Comparison of ENCODE assay signal across 29 cellular contexts in the genomic region with DNA sequence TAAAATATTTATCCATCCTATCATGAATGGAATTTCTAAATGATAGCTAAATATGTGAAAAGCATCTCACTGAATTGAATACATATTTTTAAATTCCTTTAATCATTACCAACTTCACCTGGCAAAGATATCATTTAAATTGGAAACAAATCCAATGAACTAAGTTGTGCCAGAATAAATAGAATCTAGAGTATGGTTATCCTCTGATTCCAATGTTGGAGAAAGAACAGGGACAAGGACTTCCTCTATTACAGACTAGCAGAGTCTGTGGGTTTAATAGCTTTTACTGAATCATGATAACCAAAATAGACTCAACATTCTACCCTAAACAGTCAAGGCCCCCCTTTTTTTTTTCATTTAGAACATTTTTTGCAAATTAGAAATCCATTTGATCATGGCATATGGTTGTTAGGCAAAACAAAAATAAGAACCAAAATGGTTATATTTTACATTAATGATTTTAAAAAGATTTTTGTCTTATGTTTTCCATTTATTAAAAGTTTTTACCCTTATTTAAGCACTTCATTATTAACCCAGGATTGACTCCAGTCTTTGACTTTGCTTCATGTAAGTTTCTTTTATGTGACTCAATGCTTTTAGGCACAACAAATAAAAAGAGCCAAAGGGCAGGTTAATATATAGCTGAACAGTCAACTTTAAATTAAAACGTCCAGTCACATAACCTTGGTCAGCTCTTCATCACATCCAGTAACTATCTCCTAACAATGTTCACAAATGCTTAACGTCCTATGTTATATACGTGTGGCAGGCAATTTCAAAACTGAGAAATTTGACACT. TPM values are rescaled to one million over a fixed set of nuclear protein-coding genes. Genes with fewer than 3 reads are reported as not detected.
"Had no signal": no experiment of that assay in that cellular context is flagged by ENCODE, and none has a peak within 500 bp of the region (broad histone marks: within the 10 kb centered on the region; RNA-seq: fewer than 3 reads in every experiment).

No MANE protein-coding gene starts in this region.

- DNase-seq: colonic mucosa; dermis blood vessel endothelial cell; effector memory CD4-positive, alpha-beta T cell; erythroblast; esophagus squamous epithelium; gastrocnemius medialis; head of caudate nucleus; left cardiac atrium; left lung; mesenchymal stem cell; midbrain; naive thymus-derived CD4-positive, alpha-beta T cell; spleen; stimulated activated CD4-positive, alpha-beta T cell treated with anti-CD3 and anti-CD28 coated beads, Interleukin-4, amount 100 ng/mL, for 4 hours; stimulated activated naive CD8-positive, alpha-beta T cell treated with anti-CD3 and anti-CD28 coated beads, Interleukin-15, Interleukin-2, amounts not matched to agents 100 U/mL and 50 U/mL, for 24 hours; substantia nigra; testis; transverse colon; upper lobe of right lung; uterus had no signal

- H3K27me3 ChIP-seq: colonic mucosa, esophagus squamous epithelium, gastrocnemius medialis, hepatocyte, left lung, neural progenitor cell, right atrium auricular region, spleen, testis, transverse colon, upper lobe of right lung, uterus had no signal

- H3K36me3 ChIP-seq: colonic mucosa, esophagus squamous epithelium, gastrocnemius medialis, left lung, neural progenitor cell, right atrium auricular region, spleen, transverse colon, upper lobe of right lung, uterus had no signal

- H2AFZ ChIP-seq: hepatocyte, neural progenitor cell, parathyroid adenoma had no signal

- H3K9ac ChIP-seq: neural progenitor cell, parathyroid adenoma had no signal

- H3K79me2 ChIP-seq: hepatocyte, parathyroid adenoma had no signal

- H3K4me3 ChIP-seq: colonic mucosa, esophagus squamous epithelium, gastrocnemius medialis, hepatocyte, left lung, neural progenitor cell, right atrium auricular region, skin epidermis, spleen, testis, transverse colon, upper lobe of right lung, uterus had no signal

- H3K27ac ChIP-seq: colonic mucosa, esophagus squamous epithelium, gastrocnemius medialis, hepatocyte, left lung, neural progenitor cell, parathyroid adenoma, skin epidermis, spleen, testis, transverse colon, upper lobe of right lung, uterus had no signal

- H3K4me2 ChIP-seq: hepatocyte, neural progenitor cell had no signal

- H3K4me1 ChIP-seq: colonic mucosa, gastrocnemius medialis, left lung, neural progenitor cell, parathyroid adenoma, right atrium auricular region, spleen, testis, transverse colon, upper lobe of right lung, uterus had no signal

- ATAC-seq: gastrocnemius medialis; left lung; naive thymus-derived CD4-positive, alpha-beta T cell; stimulated activated memory B cell treated with anti-CD40 and anti-IgM and Interleukin-4, amounts not matched to agents 10 μg/mL and 1 μg/mL and 100 μg/mL, for 72 hours; stimulated activated naive CD8-positive, alpha-beta T cell treated with anti-CD3 and anti-CD28 coated beads, Interleukin-15, Interleukin-2, amounts not matched to agents 100 U/mL and 50 U/mL, for 24 hours; upper lobe of right lung had no signal

- H3K9me3 ChIP-seq: colonic mucosa, esophagus squamous epithelium, gastrocnemius medialis, left lung, testis, transverse colon, upper lobe of right lung, uterus had no signal

- FAIRE-seq: endometrium, islet of Langerhans had no signal

RNA-seq across cellular contexts. Expression of a gene that starts 32.9 kb away (rescaled TPM):
- total RNA-seq: kidney epithelial cell; naive thymus-derived CD4-positive, alpha-beta T cell had no signal
- polyA plus RNA-seq: naive thymus-derived CD4-positive, alpha-beta T cell had no signal
